In the genomic region with DNA sequence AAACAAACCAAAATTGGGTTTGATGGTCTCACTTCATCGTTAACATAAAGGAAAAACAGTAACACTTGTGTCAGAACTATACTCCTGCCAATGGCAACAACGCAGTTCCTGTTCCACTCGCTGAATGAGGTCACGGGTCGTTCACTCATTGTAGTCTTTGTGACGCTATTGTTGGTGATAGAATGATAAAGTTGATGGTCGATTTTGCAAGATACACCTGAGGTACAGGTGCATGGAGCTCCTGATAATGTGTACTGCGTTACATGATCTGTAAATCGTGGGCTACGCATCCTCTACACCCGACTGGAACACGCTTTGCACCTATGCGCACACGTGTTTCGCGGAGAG, we compare ENCODE assay signal across 9 cellular contexts. TPM values are rescaled to one million over a fixed set of nuclear protein-coding genes. Genes with fewer than 3 reads are reported as not detected.
DNase-seq lines count a peak whose midpoint lies in the region; ATAC-seq, FAIRE-seq and TF ChIP-seq lines count a peak whose summit lies in the region.
"Had no signal": no experiment of that assay in that cellular context is flagged by ENCODE, and none has a peak within 500 bp of the region (broad histone marks: within the 10 kb centered on the region; RNA-seq: fewer than 3 reads in every experiment).

No MANE protein-coding gene starts in this region.

- CTCF ChIA-PET in RWPE1 (lab: Yijun Ruan, JAX) = interaction anchor here (0.6 to 3.5 kb wide), 7 partner anchors 12 to 486 kb away, joined by 3 to 44 read pairs (median 4); a partner anchor contains a TSS

- POLR2A ChIA-PET in RWPE1 (lab: Yijun Ruan, JAX; ENCODE audit: low non-redundant PET) = interaction anchor here (1.3 kb wide), 1 partner anchor 31 kb away, joined by 4 read pairs; a partner anchor contains a TSS

- no peak for TF ChIP-seq CTCF in RWPE1 (conservative IDR thresholded peaks at IDR 0.05; ENCODE audit: low read depth)
- TF ChIP-seq CTCF in pancreas (IDR thresholded peaks at IDR 0.05) = no peak

- intact Hi-C loops in pancreas (cut with DNase I) = loop anchor here in 2 of 3 donors (5.0 kb wide), 2 partner anchors 53 to 62 kb away; no protein-coding TSS in a partner anchor

- H3K9me3 ChIP-seq in esophagus (ENCODE audit: control insufficient read depth in 2 of 2, insufficient read depth in 1 of 2, low read depth in 1 of 2, low read length in 1 of 2) (no peaks in the 10 kb centered on the region), pancreas (no peaks in the 10 kb centered on the region)

- H3K36me3 ChIP-seq in esophagus (ENCODE audit: control insufficient read depth in 2 of 2, insufficient read depth in 2 of 2, low read length in 1 of 2) = no peaks in the 10 kb centered on the region
- no peaks in the 10 kb centered on the region for H3K36me3 ChIP-seq in pancreas

- in situ Hi-C loops in KBM-7 (cut with MboI; ENCODE audit: low pct_unique_long_range_greater_than_20kb, low sequenced_read_pairs) = no loop called here

- FAIRE-seq in pancreas (lab: Jason Lieb, UNC) = no peak

- H3K27me3 ChIP-seq in esophagus (ENCODE audit: control insufficient read depth in 1 of 2, insufficient read depth in 2 of 2, low read length in 2 of 2) = no peaks in the 10 kb centered on the region
- H3K27me3 ChIP-seq in pancreas = no peaks in the 10 kb centered on the region

- H3K4me1 ChIP-seq in esophagus (ENCODE audit: control insufficient read depth in 2 of 2, insufficient read depth in 2 of 2, low read length in 1 of 2) (peaks cover 0 to 2% of the 10 kb centered on the region in 2 donors), pancreas (peaks cover 0 to 5% (median 5%) of the 10 kb centered on the region in 3 donors)

- peak overlapping the region; percentile 84 for H3K27ac ChIP-seq in RWPE1
- H3K27ac ChIP-seq in esophagus (ENCODE audit: low read depth in 2 of 2, low read length in 1 of 2) = peak overlapping the region in 1 of 2 donors; percentile 3
- peak overlapping the region in 1 of 4 donors; percentile 30 for H3K27ac ChIP-seq in pancreas

- WGBS in esophagus, 2 donors = 13 to 14% methylated on average over 16 of the region's 16 CpGs
- 13 to 14% methylated on average over 16 of the region's 16 CpGs for WGBS in pancreas, 2 donors

- peak overlapping the region; percentile 71 to 75 for H3K4me3 ChIP-seq in esophagus (ENCODE audit: low read depth in 1 of 2, low read length in 2 of 2)
- peak overlapping the region; percentile 49 to 83 (median 59) for H3K4me3 ChIP-seq in pancreas

- DNase-seq in AG08396 (ENCODE audit: low spot score) (peak; percentile 33), RWPE1 (ENCODE audit: low spot score) (no peak), pancreas (no peak), KBM-7 (no peak), RPMI8226 (no peak)

- peak; percentile 9 for ATAC-seq in GM19395 (IDR thresholded peaks at IDR 0.05; ENCODE audit: unreplicated experiment)
- peak in 1 of 4 donors; percentile 1 for ATAC-seq in pancreas
- no peak for ATAC-seq in HG03439 (IDR thresholded peaks at IDR 0.05; ENCODE audit: unreplicated experiment)

RNA-seq across cellular contexts. Expression of a gene that starts 0.4 kb away (rescaled TPM):
- polyA plus RNA-seq in esophagus (10 to 100 TPM; 15.3 to 17.8 TPM), pancreas (10 to 100 TPM; 13.4 to 19.9 TPM)
- total RNA-seq in pancreas = 1 to 10 TPM; 4.7 to 9.3 (median 7.6) TPM

RNA-seq across cellular contexts. Expression of a gene that starts 20.0 kb away (rescaled TPM):
- polyA plus RNA-seq in esophagus (under 1 TPM; 0.18 to 0.20 TPM), pancreas (under 1 TPM; 0.34 to 0.85 TPM)
- under 1 TPM in 1 of 6 donors, not detected in 5; 0.22 TPM for total RNA-seq in pancreas
- total RNA-seq: myocyte had no signal

RNA-seq across cellular contexts. Expression of a gene that starts 31.0 kb away (rescaled TPM):
- polyA plus RNA-seq in esophagus (100 to 1,000 TPM; 189 to 565 TPM), pancreas (10 to 100 TPM; 12.7 to 28.3 TPM)
- 10 to 100 TPM; 13.5 to 40.0 (median 24.2) TPM for total RNA-seq in pancreas

RNA-seq across cellular contexts. Expression of a gene that starts 42.5 kb away (rescaled TPM):
- polyA plus RNA-seq in esophagus (10 to 100 TPM; 11.2 to 20.0 TPM), pancreas (1 to 10 TPM; 6.9 to 8.9 TPM)
- 10 to 100 TPM; 11.8 to 17.4 (median 16.1) TPM for total RNA-seq in pancreas

RNA-seq across cellular contexts. Expression of a gene that starts 44.9 kb away (rescaled TPM):
- 10 to 100 TPM; 15.4 to 15.7 TPM for polyA plus RNA-seq in esophagus
- 10 to 100 TPM in 1 of 6 donors, 1 to 10 TPM in 5; 6.0 to 10.3 (median 7.9) TPM for total RNA-seq in pancreas
- polyA plus RNA-seq in pancreas = 10 to 100 TPM; 11.9 to 12.8 TPM

Comparison
In these comparisons a context has a peak if more than half of its experiments do, and no peak if none do; other contexts are left out.
1. RNA of a gene that starts 31.0 kb away (polyA plus RNA-seq): 189 to 565 TPM in esophagus; 12.7 to 28.3 TPM in pancreas; every median in the first group is over 4 times any median in the second.